In the genomic region with DNA sequence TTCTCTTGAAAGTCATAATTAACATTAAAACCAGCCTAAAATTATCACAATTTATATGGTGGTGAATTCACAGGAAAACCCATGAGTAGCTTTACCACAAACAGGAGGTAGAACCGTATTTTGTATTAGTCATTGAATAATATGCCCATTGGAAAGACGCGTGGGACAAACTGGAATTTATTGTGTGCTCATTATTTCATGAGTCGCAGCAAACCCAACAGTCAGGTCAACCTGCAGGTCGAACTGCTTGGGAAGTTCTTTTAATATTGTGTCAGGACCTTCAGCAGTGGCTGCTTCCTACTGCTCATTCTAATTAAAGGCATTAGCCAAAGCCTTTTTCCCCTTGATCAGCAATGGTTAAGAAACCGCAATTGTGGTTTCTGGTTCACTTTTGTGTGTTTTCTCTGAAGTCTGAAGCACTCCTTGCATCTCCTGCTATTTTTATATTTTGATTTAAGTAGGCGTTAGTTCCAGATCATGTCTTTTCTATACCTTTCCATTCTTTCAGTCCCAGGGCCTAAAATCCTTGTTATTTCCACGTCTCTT, we compare ENCODE assay signal across 25 cellular contexts.
DNase-seq lines count a peak whose midpoint lies in the region; ATAC-seq, FAIRE-seq and TF ChIP-seq lines count a peak whose summit lies in the region.
"Had no signal": no experiment of that assay in that cellular context is flagged by ENCODE, and none has a peak within 500 bp of the region (broad histone marks: within the 10 kb centered on the region; RNA-seq: fewer than 3 reads in every experiment).

No MANE protein-coding gene starts in this region.

- H3K27ac ChIP-seq in breast epithelium = no peak overlapping the region
- no peak overlapping the region for H3K27ac ChIP-seq in CD4-positive, alpha-beta T cell (ENCODE audit: low read depth, low read length)
- H3K27ac ChIP-seq: A549, body of pancreas, left lung, neutrophil, transverse colon, WERI-Rb-1 had no signal

- BruUV-seq in MCF 10A (replicated peaks; lab: Mats Ljungman, UMichigan) = no TSS peak

- H3K27me3 Mint-ChIP-seq in MCF 10A (ENCODE audit: insufficient read depth, unreplicated experiment) = no peaks in the 10 kb centered on the region
- peaks cover 2% of the 10 kb centered on the region for H3K27me3 Mint-ChIP-seq in activated CD4-positive, alpha-beta T cell treated with anti-CD3 and anti-CD28 coated beads, Interleukin-2, amount 10 ng/mL, durations not matched to agents 24 days and 14 days
- peaks cover 14% of the 10 kb centered on the region for H3K27me3 Mint-ChIP-seq in CD4-positive, alpha-beta T cell
- H3K27me3 Mint-ChIP-seq: CD4-positive, CD25-positive, alpha-beta regulatory T cell had no signal

- CTCF ChIA-PET in MCF 10A (lab: Yijun Ruan, JAX) = interaction anchor here (0.7 to 1.1 kb wide), 3 partner anchors 11 to 450 kb away, joined by 3 to 4 read pairs (median 3); no protein-coding TSS in a partner anchor
- CTCF ChIA-PET in CD4-positive, alpha-beta T cell (lab: Charles Lee) = no interaction called here

- H3K9me3 ChIP-seq in breast epithelium = no peaks in the 10 kb centered on the region
- H3K9me3 ChIP-seq in MG63 = no peaks in the 10 kb centered on the region
- H3K9me3 ChIP-seq in CD4-positive, alpha-beta T cell (ENCODE audit: control insufficient read depth, low read length) = no peaks in the 10 kb centered on the region
- H3K9me3 ChIP-seq: A549, body of pancreas, left lung, neutrophil, transverse colon had no signal

- ATAC-seq in CD4-positive, alpha-beta T cell (ENCODE audit: poor library complexity) = no peak
- ATAC-seq: A549, body of pancreas, left lung had no signal

- H3K36me3 ChIP-seq in breast epithelium (no peaks in the 10 kb centered on the region), MG63 (no peaks in the 10 kb centered on the region)
- H3K36me3 ChIP-seq: left lung, neutrophil, transverse colon, WERI-Rb-1 had no signal

- peak; percentile 8 for DNase-seq in MCF 10A (ENCODE audit: unreplicated experiment)
- no peak for DNase-seq in breast epithelium (ENCODE audit: low spot score in 2 of 2)
- DNase-seq in MG63 = peak; percentile 15
- DNase-seq in choroid plexus epithelial cell (ENCODE audit: low read depth) = peak; percentile 7
- peak; percentile 14 for DNase-seq in urothelium cell line (ENCODE audit: low spot score)
- no peak for DNase-seq in erythroblast (lab: John Stamatoyannopoulos, UW)
- no peak for DNase-seq in activated CD4-positive, alpha-beta T cell treated with anti-CD3 and anti-CD28 coated beads, Interleukin-2, amount 10 ng/mL, durations not matched to agents 24 days and 14 days
- no peak for DNase-seq in CD4-positive, alpha-beta T cell
- DNase-seq: activated CD4-positive, alpha-beta memory T cell treated with anti-CD3 and anti-CD28 coated beads for 36 hours; activated naive CD4-positive, alpha-beta T cell treated with anti-CD3 and anti-CD28 coated beads, Interleukin-2, amount 10 ng/mL, durations not matched to agents 7 days and 5 days; body of pancreas; CD4-positive, CD25-positive, alpha-beta regulatory T cell; cortex of kidney; DND-41; left lung; NCI-H2081; NCI-H510A treated with DMSO at 0.1 percent for 48 hours; SIG-M5; stimulated activated naive CD4-positive, alpha-beta T cell treated with Interleukin-2 at 50 U/mL for 16 hours; transverse colon; WERI-Rb-1 had no signal

- H3K27ac Mint-ChIP-seq in MCF 10A (ENCODE audit: low read depth, unreplicated experiment) = no peak overlapping the region
- no peak overlapping the region for H3K27ac Mint-ChIP-seq in activated CD4-positive, alpha-beta T cell treated with anti-CD3 and anti-CD28 coated beads, Interleukin-2, amount 10 ng/mL, durations not matched to agents 24 days and 14 days
- no peak overlapping the region for H3K27ac Mint-ChIP-seq in CD4-positive, alpha-beta T cell
- H3K27ac Mint-ChIP-seq: activated CD4-positive, alpha-beta memory T cell treated with anti-CD3 and anti-CD28 coated beads for 36 hours; activated naive CD4-positive, alpha-beta T cell treated with anti-CD3 and anti-CD28 coated beads, Interleukin-2, amount 10 ng/mL, durations not matched to agents 7 days and 5 days; CD4-positive, CD25-positive, alpha-beta regulatory T cell; T-helper 1 cell treated with Interleukin-12 subunit alpha and Interleukin-12 subunit beta and Interleukin-4 antibody, amounts not matched to agents 30 μg/mL and 1 μg/mL, for 36 hours had no signal

- H3K36me3 Mint-ChIP-seq in MCF 10A (ENCODE audit: insufficient read depth, unreplicated experiment) = no peaks in the 10 kb centered on the region
- H3K36me3 Mint-ChIP-seq in activated CD4-positive, alpha-beta T cell treated with anti-CD3 and anti-CD28 coated beads, Interleukin-2, amount 10 ng/mL, durations not matched to agents 24 days and 14 days (ENCODE audit: low read depth) = no peaks in the 10 kb centered on the region
- no peaks in the 10 kb centered on the region for H3K36me3 Mint-ChIP-seq in CD4-positive, alpha-beta T cell (ENCODE audit: low read depth)
- H3K36me3 Mint-ChIP-seq: activated CD4-positive, alpha-beta memory T cell treated with anti-CD3 and anti-CD28 coated beads for 36 hours; activated naive CD4-positive, alpha-beta T cell treated with anti-CD3 and anti-CD28 coated beads, Interleukin-2, amount 10 ng/mL, durations not matched to agents 7 days and 5 days; CD4-positive, CD25-positive, alpha-beta regulatory T cell had no signal

- H3K4me3 ChIP-seq in breast epithelium (no peak overlapping the region), MG63 (no peak overlapping the region), choroid plexus epithelial cell (ENCODE audit: low read depth, low read length) (no peak overlapping the region)
- H3K4me3 ChIP-seq: A549, body of pancreas, left lung, transverse colon had no signal

- no peak overlapping the region for H3K4me3 Mint-ChIP-seq in MCF 10A (ENCODE audit: unreplicated experiment)
- no peak overlapping the region for H3K4me3 Mint-ChIP-seq in activated CD4-positive, alpha-beta T cell treated with anti-CD3 and anti-CD28 coated beads, Interleukin-2, amount 10 ng/mL, durations not matched to agents 24 days and 14 days
- no peak overlapping the region for H3K4me3 Mint-ChIP-seq in CD4-positive, alpha-beta T cell
- H3K4me3 Mint-ChIP-seq: activated CD4-positive, alpha-beta memory T cell treated with anti-CD3 and anti-CD28 coated beads for 36 hours; activated naive CD4-positive, alpha-beta T cell treated with anti-CD3 and anti-CD28 coated beads, Interleukin-2, amount 10 ng/mL, durations not matched to agents 7 days and 5 days; CD4-positive, CD25-positive, alpha-beta regulatory T cell; T-helper 1 cell treated with Interleukin-12 subunit alpha and Interleukin-12 subunit beta and Interleukin-4 antibody, amounts not matched to agents 30 μg/mL and 1 μg/mL, for 36 hours had no signal

- no peak for TF ChIP-seq CTCF in MCF 10A (IDR thresholded peaks at IDR 0.05; ENCODE audit: unreplicated experiment)
- no peak for TF ChIP-seq CTCF in breast epithelium (IDR thresholded peaks at IDR 0.05)
- TF ChIP-seq CTCF in choroid plexus epithelial cell (conservative IDR thresholded peaks at IDR 0.05; ENCODE audit: low read depth, low read length) = no peak
- no peak for TF ChIP-seq CTCF in CD4-positive, alpha-beta T cell (IDR thresholded peaks at IDR 0.05)

- intact Hi-C loops in MCF 10A (cut with micrococcal nuclease) = no loop called here
- intact Hi-C loops in breast epithelium (cut with DNase I; ENCODE audit: low total_unique reads) = no loop called here
- intact Hi-C loops in activated CD4-positive, alpha-beta T cell treated with anti-CD3 and anti-CD28 coated beads, Interleukin-2, amount 10 ng/mL, durations not matched to agents 24 days and 14 days (cut with micrococcal nuclease) = no loop called here
- intact Hi-C loops in CD4-positive, alpha-beta T cell (cut with DNase I, micrococcal nuclease) = no loop called here

- no peaks in the 10 kb centered on the region for H3K4me1 ChIP-seq in breast epithelium
- H3K4me1 ChIP-seq: A549, body of pancreas, left lung, transverse colon had no signal

- H3K4me1 Mint-ChIP-seq in MCF 10A (ENCODE audit: insufficient read depth, unreplicated experiment) = peaks cover 5% of the 10 kb centered on the region
- no peaks in the 10 kb centered on the region for H3K4me1 Mint-ChIP-seq in activated CD4-positive, alpha-beta T cell treated with anti-CD3 and anti-CD28 coated beads, Interleukin-2, amount 10 ng/mL, durations not matched to agents 24 days and 14 days
- H3K4me1 Mint-ChIP-seq in CD4-positive, alpha-beta T cell (ENCODE audit: low read depth) = no peaks in the 10 kb centered on the region
- H3K4me1 Mint-ChIP-seq: activated naive CD4-positive, alpha-beta T cell treated with anti-CD3 and anti-CD28 coated beads, Interleukin-2, amount 10 ng/mL, durations not matched to agents 7 days and 5 days; CD4-positive, CD25-positive, alpha-beta regulatory T cell had no signal

- POLR2A ChIA-PET in MCF 10A (lab: Yijun Ruan, JAX) = no interaction called here
- POLR2A ChIA-PET in CD4-positive, alpha-beta T cell (lab: Charles Lee) = no interaction called here

- TF ChIP-seq POLR2A in breast epithelium (IDR thresholded peaks at IDR 0.05) (no peak), erythroblast (IDR thresholded peaks at IDR 0.05; ENCODE audit: low read length) (no peak)

- no peak for FAIRE-seq in urothelium cell line (lab: Jason Lieb, UNC)
- FAIRE-seq: A549, endothelial cell of umbilical vein had no signal

- no peaks in the 10 kb centered on the region for H3K27me3 ChIP-seq in breast epithelium
- no peaks in the 10 kb centered on the region for H3K27me3 ChIP-seq in MG63
- peaks cover 4% of the 10 kb centered on the region for H3K27me3 ChIP-seq in CD4-positive, alpha-beta T cell (ENCODE audit: control insufficient read depth, insufficient read depth, low read length)
- H3K27me3 ChIP-seq: body of pancreas, left lung, transverse colon had no signal

- no peaks in the 10 kb centered on the region for H3K9me3 Mint-ChIP-seq in MCF 10A (ENCODE audit: unreplicated experiment)
- no peaks in the 10 kb centered on the region for H3K9me3 Mint-ChIP-seq in activated CD4-positive, alpha-beta T cell treated with anti-CD3 and anti-CD28 coated beads, Interleukin-2, amount 10 ng/mL, durations not matched to agents 24 days and 14 days
- no peaks in the 10 kb centered on the region for H3K9me3 Mint-ChIP-seq in CD4-positive, alpha-beta T cell
- H3K9me3 Mint-ChIP-seq: activated CD4-positive, alpha-beta memory T cell treated with anti-CD3 and anti-CD28 coated beads for 36 hours; activated naive CD4-positive, alpha-beta T cell treated with anti-CD3 and anti-CD28 coated beads, Interleukin-2, amount 10 ng/mL, durations not matched to agents 7 days and 5 days; CD4-positive, CD25-positive, alpha-beta regulatory T cell; T-helper 1 cell treated with Interleukin-12 subunit alpha and Interleukin-12 subunit beta and Interleukin-4 antibody, amounts not matched to agents 30 μg/mL and 1 μg/mL, for 36 hours had no signal

Comparison
In these comparisons a context has a peak if more than half of its experiments do, and no peak if none do; other contexts are left out.
1. DNase-seq: peak in MCF 10A (single experiment), MG63 (single experiment), choroid plexus epithelial cell (single experiment) and urothelium cell line (single experiment); none in breast epithelium (0 of 2), erythroblast (0 of 2), activated CD4-positive, alpha-beta T cell treated with anti-CD3 and anti-CD28 coated beads, Interleukin-2, amount 10 ng/mL, durations not matched to agents 24 days and 14 days (single experiment) and CD4-positive, alpha-beta T cell (0 of 10).